ENCODE assay signal across 21 cellular contexts in the genomic region with DNA sequence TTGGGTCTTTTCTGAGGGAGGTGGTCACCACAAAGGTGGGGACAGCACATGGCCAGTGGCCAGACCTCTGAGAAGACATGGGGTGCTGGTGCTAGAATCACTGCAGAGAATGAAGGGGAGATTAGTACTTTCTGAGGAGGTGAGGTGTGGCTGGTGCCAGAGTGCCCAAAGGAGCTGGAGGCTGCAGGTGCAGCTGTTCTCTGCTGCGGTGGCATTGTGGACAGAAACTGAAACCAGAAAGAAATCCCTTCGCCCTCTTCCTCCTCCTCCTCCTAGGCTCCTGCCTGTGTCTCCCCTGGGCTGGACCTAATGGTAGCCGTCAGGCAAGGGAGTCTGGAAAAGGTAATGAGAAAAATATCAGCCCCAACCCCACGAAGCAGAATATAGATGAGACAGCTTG.
DNase-seq lines count a peak whose midpoint lies in the region; ATAC-seq and TF ChIP-seq lines count a peak whose summit lies in the region.
"Had no signal": no experiment of that assay in that cellular context is flagged by ENCODE, and none has a peak within 500 bp of the region (broad histone marks: within the 10 kb centered on the region; RNA-seq: fewer than 3 reads in every experiment).

No MANE protein-coding gene starts in this region.

- no peak overlapping the region for H3K27ac ChIP-seq in HUES48 (ENCODE audit: low read depth, low read length)
- no peak overlapping the region for H3K27ac ChIP-seq in WERI-Rb-1

- no peaks in the 10 kb centered on the region for H3K36me3 ChIP-seq in HUES48 (ENCODE audit: control insufficient read depth, insufficient read depth, low read length)
- H3K36me3 ChIP-seq in WERI-Rb-1: no peaks in the 10 kb centered on the region
- H3K36me3 ChIP-seq: BE2C had no signal

- H3K27me3 Mint-ChIP-seq in CD14-positive monocyte (ENCODE audit: low read depth in 3 of 3): no peaks in the 10 kb centered on the region
- no peaks in the 10 kb centered on the region for H3K27me3 Mint-ChIP-seq in mesothelial cell of epicardium (ENCODE audit: low read depth)
- H3K27me3 Mint-ChIP-seq: CD4-positive, CD25-positive, alpha-beta regulatory T cell had no signal

- TF ChIP-seq CTCF in CD14-positive monocyte (IDR thresholded peaks at IDR 0.05) (no peak), mesothelial cell of epicardium (IDR thresholded peaks at IDR 0.05; ENCODE audit: unreplicated experiment) (no peak), WERI-Rb-1 (IDR thresholded peaks at IDR 0.05; ENCODE audit: low read depth, low read length) (no peak)

- peaks cover 10% of the 10 kb centered on the region; the same call in 1 of the 2 replicates for H3K27me3 ChIP-seq in HUES48 (ENCODE audit: control insufficient read depth, insufficient read depth, low read length)
- H3K27me3 ChIP-seq in WERI-Rb-1 (ENCODE audit: insufficient read depth, low read depth, severe bottlenecking): no peaks in the 10 kb centered on the region
- H3K27me3 ChIP-seq: BE2C had no signal

- DNase-seq in CD14-positive monocyte (ENCODE audit: low spot score): no peak
- DNase-seq in RPMI8226: peak; percentile 84
- no peak for DNase-seq in mesothelial cell of epicardium (ENCODE audit: low spot score in 2 of 2, unreplicated experiment in 2 of 2)
- DNase-seq in activated CD4-positive, alpha-beta T cell treated with anti-CD3 and anti-CD28 coated beads for 1 hour: no peak
- DNase-seq in WERI-Rb-1: no peak
- DNase-seq: BE2C; CD4-positive, CD25-positive, alpha-beta regulatory T cell; COR-L47; DMS79 treated with DMSO at 0.1 percent for 48 hours; H9; HFFc6; Kasumi-1; NCI-H1092; NCI-H1436; NCI-H1930; NCI-H2227 treated with DMSO at 0.1 percent for 48 hours; NCI-H510A had no signal

- ATAC-seq in HG03432 (IDR thresholded peaks at IDR 0.05; ENCODE audit: unreplicated experiment) (no peak), HG03139 (IDR thresholded peaks at IDR 0.05; ENCODE audit: unreplicated experiment) (no peak)
- ATAC-seq: SK-N-SH treated with all-trans-retinoic acid at 6 μM for 48 hours had no signal

- H3K9me3 Mint-ChIP-seq in CD14-positive monocyte (no peaks in the 10 kb centered on the region), mesothelial cell of epicardium (no peaks in the 10 kb centered on the region)
- H3K9me3 Mint-ChIP-seq: CD4-positive, CD25-positive, alpha-beta regulatory T cell; H9; HFFc6 had no signal

- H3K4me1 Mint-ChIP-seq in CD14-positive monocyte (peaks cover 5% of the 10 kb centered on the region), mesothelial cell of epicardium (peaks cover 27% of the 10 kb centered on the region)
- H3K4me1 Mint-ChIP-seq: CD4-positive, CD25-positive, alpha-beta regulatory T cell had no signal

- 0 out of 2 replicates have a peak overlapping the region, but pooled peaks have one; percentile 13 for H3K9ac ChIP-seq in HUES48 (ENCODE audit: low read depth, low read length)

- peak overlapping the region; percentile 43 to 61 for H3K4me3 Mint-ChIP-seq in CD14-positive monocyte
- H3K4me3 Mint-ChIP-seq in mesothelial cell of epicardium: no peak overlapping the region
- H3K4me3 Mint-ChIP-seq: CD4-positive, CD25-positive, alpha-beta regulatory T cell; H9; HFFc6 had no signal

- H3K4me1 ChIP-seq in HUES48 (ENCODE audit: control insufficient read depth, insufficient read depth, low read length): peaks cover 47% of the 10 kb centered on the region
- H3K4me1 ChIP-seq: BE2C had no signal

- H3K9me3 ChIP-seq in HUES48 (ENCODE audit: control insufficient read depth, insufficient read depth, low read length) (no peaks in the 10 kb centered on the region), WERI-Rb-1 (ENCODE audit: severe bottlenecking) (no peaks in the 10 kb centered on the region)
- H3K9me3 ChIP-seq: BE2C had no signal

- intact Hi-C loops in CD14-positive monocyte (cut with micrococcal nuclease): no loop called here

- peaks cover 6 to 7% of the 10 kb centered on the region in 2 donors for H3K36me3 Mint-ChIP-seq in CD14-positive monocyte
- H3K36me3 Mint-ChIP-seq in mesothelial cell of epicardium: peaks cover 19% of the 10 kb centered on the region
- H3K36me3 Mint-ChIP-seq: CD4-positive, CD25-positive, alpha-beta regulatory T cell had no signal

- H3K4me3 ChIP-seq in HUES48 (ENCODE audit: low read depth, low read length) (no peak overlapping the region), WERI-Rb-1 (ENCODE audit: low read depth, low read length) (no peak overlapping the region)

- H3K27ac Mint-ChIP-seq in CD14-positive monocyte (peak overlapping the region in 2 of 7 donors; percentile 30 to 63), mesothelial cell of epicardium (peak overlapping the region; percentile 67)
- H3K27ac Mint-ChIP-seq: CD4-positive, CD25-positive, alpha-beta regulatory T cell; H9; HFFc6 had no signal
